In genomic region chr9:89502038-89502601, GRCh38 we compare ENCODE assay signal across 1 cellular context.
TF ChIP-seq lines count a peak whose summit lies in the region.

No MANE protein-coding gene starts in this region.

TF ChIP-seq in SK-N-SH treated with all-trans-retinoic acid at 6 μM for 48 hours, 23 proteins besides CTCF, POLR2A, EP300 and RAD21 (continued from another document):
- TF ChIP-seq TOX (CRISPR knock-in tag; IDR thresholded peaks at IDR 0.05; ENCODE audit: borderline replicate concordance) = no peak
- no peak for TF ChIP-seq PPARA (CRISPR knock-in tag; IDR thresholded peaks at IDR 0.05; ENCODE audit: borderline replicate concordance)
- no peak for TF ChIP-seq ARNTL (CRISPR knock-in tag; IDR thresholded peaks at IDR 0.05; ENCODE audit: borderline replicate concordance, low read depth)
